ENCODE assay signal across 19 cellular contexts in genomic region chr19:46962030-46962570, GRCh38. TPM values are rescaled to one million over a fixed set of nuclear protein-coding genes. Genes with fewer than 3 reads are reported as not detected.
A peak's percentile ranks its signal among the peaks of the same experiment; 100 is the strongest.
DNase-seq lines count a peak whose midpoint lies in the region; ATAC-seq, FAIRE-seq and TF ChIP-seq lines count a peak whose summit lies in the region.
"Had no signal": no experiment of that assay in that cellular context is flagged by ENCODE, and none has a peak within 500 bp of the region (broad histone marks: within the 10 kb centered on the region; RNA-seq: fewer than 3 reads in every experiment).

No MANE protein-coding gene starts in this region.

- 91% methylated on average over 2 of the region's 2 CpGs for WGBS in HepG2 (ENCODE audit: low lambda C conversion rate)

- H3K36me3 Mint-ChIP-seq in activated CD4-positive, alpha-beta T cell treated with anti-CD3 and anti-CD28 coated beads, Interleukin-2, amount 10 ng/mL, durations not matched to agents 24 days and 14 days (ENCODE audit: low read depth) = peaks cover 17% of the 10 kb centered on the region
- H3K36me3 Mint-ChIP-seq in endothelial cell (ENCODE audit: low read depth, unreplicated experiment) = peaks cover 5% of the 10 kb centered on the region

- H3K4me3 Mint-ChIP-seq in activated CD4-positive, alpha-beta T cell treated with anti-CD3 and anti-CD28 coated beads, Interleukin-2, amount 10 ng/mL, durations not matched to agents 24 days and 14 days = no peak overlapping the region
- no peak overlapping the region for H3K4me3 Mint-ChIP-seq in endothelial cell (ENCODE audit: unreplicated experiment)
- H3K4me3 Mint-ChIP-seq: activated naive CD8-positive, alpha-beta T cell treated with anti-CD3 and anti-CD28 coated beads, Interleukin-2, amount 10 ng/mL, durations not matched to agents 7 days and 5 days had no signal

- no peaks in the 10 kb centered on the region for H3K9me3 Mint-ChIP-seq in activated CD4-positive, alpha-beta T cell treated with anti-CD3 and anti-CD28 coated beads, Interleukin-2, amount 10 ng/mL, durations not matched to agents 24 days and 14 days
- no peaks in the 10 kb centered on the region for H3K9me3 Mint-ChIP-seq in endothelial cell (ENCODE audit: unreplicated experiment)
- H3K9me3 Mint-ChIP-seq: activated naive CD8-positive, alpha-beta T cell treated with anti-CD3 and anti-CD28 coated beads, Interleukin-2, amount 10 ng/mL, durations not matched to agents 7 days and 5 days had no signal

- TF ChIP-seq EP300 in HepG2 (IDR thresholded peaks at IDR 0.05; ENCODE audit: low read depth in 2 of 2, low read length in 2 of 2) = no peak
- no peak for TF ChIP-seq EP300 in HepG2 (CRISPR knock-in tag; IDR thresholded peaks at IDR 0.05; ENCODE audit: borderline replicate concordance)

- H3K4me2 ChIP-seq in skeletal muscle satellite cell (ENCODE audit: low read length) = no peak overlapping the region
- no peak overlapping the region for H3K4me2 ChIP-seq in HepG2 (ENCODE audit: low read depth, low read length)

- TF ChIP-seq POLR2A in HepG2 (IDR thresholded peaks at IDR 0.05; ENCODE audit: insufficient read depth in 1 of 2, low read depth in 2 of 2, low read length in 2 of 2) = no peak

- H3K27ac ChIP-seq in SK-N-MC (0 out of 2 replicates have a peak overlapping the region, but pooled peaks have one; percentile 36), HepG2 (ENCODE audit: extremely low read length, insufficient read depth, low read length) (no peak overlapping the region)
- H3K27ac ChIP-seq: HL-60, WERI-Rb-1 had no signal

- POLR2A ChIA-PET in HepG2 (lab: Yijun Ruan, JAX) = no interaction called here

- H2AFZ ChIP-seq in HepG2 (ENCODE audit: low read length) = no peak overlapping the region

- TF ChIP-seq RAD21 in HepG2 (CRISPR knock-in tag; IDR thresholded peaks at IDR 0.05) = no peak

- ATAC-seq in GM21786 (IDR thresholded peaks at IDR 0.05; ENCODE audit: unreplicated experiment) (no peak), HepG2 (no peak)
- ATAC-seq: mucosa of descending colon had no signal

- FAIRE-seq in RCC 7860 (lab: Jason Lieb, UNC) (no peak), HepG2 (lab: Jason Lieb, UNC) (no peak)
- FAIRE-seq: keratinocyte had no signal

- CTCF ChIA-PET in HepG2 (lab: Yijun Ruan, JAX; ENCODE audit: low intra/inter-chr PET ratio, low total read pairs) = no interaction called here

- H3K79me2 ChIP-seq in HepG2 (ENCODE audit: insufficient read depth, low read length) = peaks cover 48% of the 10 kb centered on the region

- H3K27me3 Mint-ChIP-seq in activated CD4-positive, alpha-beta T cell treated with anti-CD3 and anti-CD28 coated beads, Interleukin-2, amount 10 ng/mL, durations not matched to agents 24 days and 14 days = no peaks in the 10 kb centered on the region
- peaks cover 4% of the 10 kb centered on the region for H3K27me3 Mint-ChIP-seq in endothelial cell (ENCODE audit: unreplicated experiment)
- H3K27me3 Mint-ChIP-seq: activated naive CD8-positive, alpha-beta T cell treated with anti-CD3 and anti-CD28 coated beads, Interleukin-2, amount 10 ng/mL, durations not matched to agents 7 days and 5 days had no signal

- peak overlapping the region; percentile 87 for H3K27ac Mint-ChIP-seq in activated CD4-positive, alpha-beta T cell treated with anti-CD3 and anti-CD28 coated beads, Interleukin-2, amount 10 ng/mL, durations not matched to agents 24 days and 14 days
- H3K27ac Mint-ChIP-seq in endothelial cell (ENCODE audit: unreplicated experiment) = peak overlapping the region; percentile 34
- H3K27ac Mint-ChIP-seq: activated naive CD8-positive, alpha-beta T cell treated with anti-CD3 and anti-CD28 coated beads, Interleukin-2, amount 10 ng/mL, durations not matched to agents 7 days and 5 days had no signal

- no peaks in the 10 kb centered on the region for H4K20me1 ChIP-seq in HepG2 (ENCODE audit: insufficient read depth, low read length)

- no peaks in the 10 kb centered on the region for H3K9me3 ChIP-seq in SK-N-MC (ENCODE audit: low read depth, low read length)
- H3K9me3 ChIP-seq in skeletal muscle satellite cell (replicated peaks; ENCODE audit: low read length) = no peaks in the 10 kb centered on the region
- no peaks in the 10 kb centered on the region for H3K9me3 ChIP-seq in HepG2 (ENCODE audit: low read length)
- H3K9me3 ChIP-seq: mucosa of descending colon had no signal

- H3K4me1 ChIP-seq in skeletal muscle satellite cell (ENCODE audit: control insufficient read depth, insufficient read depth, low read length) (peaks cover 47% of the 10 kb centered on the region), HepG2 (ENCODE audit: insufficient read depth, low read length) (peaks cover 49% of the 10 kb centered on the region)

- H3K27me3 ChIP-seq in skeletal muscle satellite cell (ENCODE audit: control insufficient read depth, insufficient read depth, low read length) (no peaks in the 10 kb centered on the region), HepG2 (ENCODE audit: control insufficient read depth in 1 of 2, insufficient read depth in 2 of 2, low read length in 2 of 2) (no peaks in the 10 kb centered on the region)

- no peak for DNase-seq in activated CD4-positive, alpha-beta T cell treated with anti-CD3 and anti-CD28 coated beads, Interleukin-2, amount 10 ng/mL, durations not matched to agents 24 days and 14 days
- DNase-seq in activated CD4-positive, alpha-beta T cell treated with anti-CD3 and anti-CD28 coated beads, Interleukin-2, amount 50 U/mL, for 48 hours = no peak
- DNase-seq in SK-N-MC (ENCODE audit: low read depth, low spot score) (no peak), endothelial cell (ENCODE audit: low spot score) (no peak), RCC 7860 (ENCODE audit: low spot score) (no peak), HepG2 (ENCODE audit: low spot score) (no peak)
- DNase-seq: activated CD8-positive, alpha-beta memory T cell treated with anti-CD3 and anti-CD28 coated beads, Interleukin-2, amount 50 U/mL, for 48 hours; activated naive CD8-positive, alpha-beta T cell treated with anti-CD3 and anti-CD28 coated beads, Interleukin-2, amount 10 ng/mL, durations not matched to agents 7 days and 5 days; Calu3; GF-D8; Karpas-422; mucosa of descending colon; NCI-H1436 treated with DMSO at 0.1 percent for 48 hours; stimulated activated CD4-positive, alpha-beta T cell treated with anti-CD3 and anti-CD28 coated beads, Interleukin-15, amount 100 ng/mL, for 24 hours; WERI-Rb-1 had no signal

- TF ChIP-seq CTCF in endothelial cell (IDR thresholded peaks at IDR 0.05; ENCODE audit: unreplicated experiment) (no peak), HepG2 (CRISPR knock-in tag; IDR thresholded peaks at IDR 0.05) (no peak)

- no peak overlapping the region for H3K4me3 ChIP-seq in SK-N-MC
- no peak overlapping the region for H3K4me3 ChIP-seq in skeletal muscle satellite cell (ENCODE audit: low read length)
- no peak overlapping the region for H3K4me3 ChIP-seq in HepG2 (replicated peaks in 1 of 3; ENCODE audit: insufficient read depth in 1 of 3, low read depth in 2 of 3, low read length in 3 of 3)
- H3K4me3 ChIP-seq: mucosa of descending colon had no signal

- H3K36me3 ChIP-seq in SK-N-MC (ENCODE audit: insufficient read depth, low read length) (peaks cover 11% of the 10 kb centered on the region), skeletal muscle satellite cell (ENCODE audit: insufficient read depth, low read length) (peaks cover 10% of the 10 kb centered on the region), HepG2 (replicated peaks in 1 of 2; ENCODE audit: control insufficient read depth in 1 of 2, insufficient read depth in 2 of 2, low read length in 2 of 2) (peaks cover 5 to 27% of the 10 kb centered on the region in 2 experiments)

- H3K9ac ChIP-seq in SK-N-MC (ENCODE audit: insufficient read length) (no peak overlapping the region), skeletal muscle satellite cell (ENCODE audit: low read depth, low read length) (peak overlapping the region; percentile 81), HepG2 (ENCODE audit: insufficient read depth, low read depth, low read length) (no peak overlapping the region)

- H3K4me1 Mint-ChIP-seq in activated CD4-positive, alpha-beta T cell treated with anti-CD3 and anti-CD28 coated beads, Interleukin-2, amount 10 ng/mL, durations not matched to agents 24 days and 14 days = peaks cover 38% of the 10 kb centered on the region
- peaks cover 40% of the 10 kb centered on the region for H3K4me1 Mint-ChIP-seq in endothelial cell (ENCODE audit: unreplicated experiment)

- intact Hi-C loops in activated CD4-positive, alpha-beta T cell treated with anti-CD3 and anti-CD28 coated beads, Interleukin-2, amount 10 ng/mL, durations not matched to agents 24 days and 14 days (cut with micrococcal nuclease) = no loop called here
- intact Hi-C loops in HepG2 (cut with micrococcal nuclease; ENCODE audit: unreplicated experiment) = no loop called here

- no TSS peak for BruUV-seq in HepG2 (replicated peaks; lab: Mats Ljungman, UMichigan)

- in situ Hi-C loops in HepG2 (cut with HindIII; ENCODE audit: extremely low pct_ligation_motif_present, low pct_unique_long_range_greater_than_20kb) = no loop called here

RNA-seq across cellular contexts. Expression of gene NPAS1, which starts 57.5 kb away (rescaled TPM):
- 0.21 and 0.47 TPM in 2 replicates for total RNA-seq in activated CD4-positive, alpha-beta T cell treated with anti-CD3 and anti-CD28 coated beads, Interleukin-2, amount 10 ng/mL, durations not matched to agents 24 days and 14 days
- 1.0 TPM for total RNA-seq in endothelial cell (ENCODE audit: unreplicated experiment)
- total RNA-seq in skeletal muscle satellite cell (2012; rRNA removed) = 3.7 and 4.3 TPM in 2 replicates
- 0.29 and 0.35 TPM in 2 replicates for total RNA-seq in HepG2 (2016; rRNA removed; fragmentation: Illumina TruSeq; extraction: Trizol)
- total RNA-seq in HepG2 (2016; cell fraction: cytosol; rRNA removed; fragmentation: Illumina TruSeq; extraction: Trizol; ENCODE audit: low read depth) = 0.26 and 0.51 TPM in 2 replicates
- 0.16 and 0.30 TPM in 2 replicates for total RNA-seq in HepG2 (2016; cell fraction: insoluble cytoplasmic fraction; rRNA removed; fragmentation: Illumina TruSeq; extraction: Trizol)
- total RNA-seq in HepG2 (2016; cell fraction: membrane; rRNA removed; fragmentation: Illumina TruSeq; extraction: Trizol) = 0.59 and 0.76 TPM in 2 replicates
- not detected in 2 replicates for total RNA-seq in HepG2 (2016; cell fraction: nucleus; rRNA removed; fragmentation: Illumina TruSeq; extraction: Trizol)
- polyA plus RNA-seq in HepG2 (2011; rRNA removed) = 2.9 and 3.9 TPM in 2 replicates
- polyA plus RNA-seq in HepG2 (2011; cell fraction: cytosol; rRNA removed) = 2.3 and 4.0 TPM in 2 replicates
- 13.1 and 15.5 TPM in 2 replicates for polyA plus RNA-seq in HepG2 (2011; cell fraction: nucleus; rRNA removed)
- polyA plus RNA-seq in HepG2 (2012) = 1.2 and 2.2 TPM in 2 replicates
- 0.76 and 1.1 TPM in 2 replicates for polyA plus RNA-seq in HepG2 (2016; cell fraction: cytosol; fragmentation: Illumina TruSeq; extraction: Trizol; ENCODE audit: low read depth)
- polyA plus RNA-seq in HepG2 (2016; cell fraction: insoluble cytoplasmic fraction; fragmentation: Illumina TruSeq; extraction: Trizol; ENCODE audit: low read depth) = 0.19 and 0.53 TPM in 2 replicates
- 0.69 and 1.1 TPM in 2 replicates for polyA plus RNA-seq in HepG2 (2016; cell fraction: membrane; fragmentation: Illumina TruSeq; extraction: Trizol; ENCODE audit: low read depth)
- polyA plus RNA-seq in HepG2 (2016; cell fraction: nucleus; fragmentation: Illumina TruSeq; extraction: Trizol; ENCODE audit: insufficient read depth, low read depth) = 1.2 TPM in 1 of 2 replicates, not detected in the other
- polyA minus RNA-seq in HepG2 (2011; rRNA and poly(A)+ RNA removed; ENCODE audit: low replicate concordance) = 0.70 and 4.4 TPM in 2 replicates
- 1.1 and 2.8 TPM in 2 replicates for polyA minus RNA-seq in HepG2 (2011; cell fraction: cytosol; rRNA and poly(A)+ RNA removed)
- polyA minus RNA-seq in HepG2 (2011; cell fraction: nucleus; rRNA and poly(A)+ RNA removed) = 0.99 and 1.8 TPM in 2 replicates
